Comparison of ENCODE assay signal across 8 cellular contexts in the genomic region with DNA sequence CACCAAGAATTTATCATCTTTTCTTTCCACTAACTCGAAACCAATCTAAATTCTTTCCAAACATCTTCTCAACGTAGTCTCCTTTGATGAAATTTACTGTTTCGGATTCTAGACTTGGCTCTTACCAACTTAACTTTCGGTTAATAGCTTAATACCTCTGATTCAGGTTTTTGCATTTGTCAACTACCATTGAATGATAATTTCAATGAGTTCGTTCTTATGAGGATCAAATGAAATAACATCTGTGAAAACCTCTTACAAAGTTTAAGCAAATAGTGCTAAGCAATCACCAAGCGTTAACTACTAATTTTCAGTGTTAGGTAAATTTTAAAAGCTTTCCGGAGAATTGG. TPM values are rescaled to one million over a fixed set of nuclear protein-coding genes. Genes with fewer than 3 reads are reported as not detected.
A peak's percentile ranks its signal among the peaks of the same experiment; 100 is the strongest.
DNase-seq lines count a peak whose midpoint lies in the region; ATAC-seq and FAIRE-seq lines count a peak whose summit lies in the region.

No MANE protein-coding gene starts in this region.

- peaks cover 6% of the 10 kb centered on the region for H3K36me3 Mint-ChIP-seq in activated CD8-positive, alpha-beta T cell treated with anti-CD3 and anti-CD28 coated beads, Interleukin-2, amount 10 ng/mL, durations not matched to agents 7 days and 5 days (ENCODE audit: low read depth)
- H3K36me3 Mint-ChIP-seq in immature natural killer cell: no peaks in the 10 kb centered on the region

- peak overlapping the region; percentile 95 for H3K4me3 Mint-ChIP-seq in activated CD8-positive, alpha-beta T cell treated with anti-CD3 and anti-CD28 coated beads, Interleukin-2, amount 10 ng/mL, durations not matched to agents 7 days and 5 days
- peak overlapping the region; percentile 94 to 98 (median 98) for H3K4me3 Mint-ChIP-seq in immature natural killer cell

- H3K27ac ChIP-seq in substantia nigra (ENCODE audit: low read depth, low read length, poor library complexity, severe bottlenecking): peak overlapping the region; percentile 95

- CTCF ChIA-PET in activated CD8-positive, alpha-beta T cell treated with anti-CD3 and anti-CD28 coated beads, Interleukin-2, amount 10 ng/mL, durations not matched to agents 7 days and 5 days (lab: Charles Lee): interaction anchor here (0.9 to 4.3 kb wide), 3 partner anchors 18 to 201 kb away, joined by 3 to 38 read pairs (median 4); partner anchors contain the start of genes CCDC121, GPN1 and PPM1G

- H3K27ac Mint-ChIP-seq in activated CD8-positive, alpha-beta T cell treated with anti-CD3 and anti-CD28 coated beads, Interleukin-2, amount 10 ng/mL, durations not matched to agents 7 days and 5 days: peak overlapping the region; percentile 98
- peak overlapping the region; percentile 88 to 98 (median 96) for H3K27ac Mint-ChIP-seq in immature natural killer cell

- peak; percentile 46 for DNase-seq in NCI-H526 treated with DMSO at 0.1 percent for 48 hours (lab: John Stamatoyannopoulos, UW)
- no peak for DNase-seq in NCI-H526 (lab: John Stamatoyannopoulos, UW)
- no peak for DNase-seq in activated CD8-positive, alpha-beta T cell treated with anti-CD3 and anti-CD28 coated beads, Interleukin-2, amount 10 ng/mL, durations not matched to agents 7 days and 5 days
- DNase-seq in immature natural killer cell: no peak
- DNase-seq in substantia nigra (lab: John Stamatoyannopoulos, UW): no peak
- no peak for DNase-seq in dedifferentiated amniotic fluid mesenchymal stem cell (ENCODE audit: extremely low spot score)
- DNase-seq in RCC 7860 (ENCODE audit: low spot score): no peak

- H3K4me1 Mint-ChIP-seq in activated CD8-positive, alpha-beta T cell treated with anti-CD3 and anti-CD28 coated beads, Interleukin-2, amount 10 ng/mL, durations not matched to agents 7 days and 5 days (ENCODE audit: low read depth): peaks cover 31% of the 10 kb centered on the region
- H3K4me1 Mint-ChIP-seq in immature natural killer cell: peaks cover 34 to 45% of the 10 kb centered on the region in 2 donors

- no peak for FAIRE-seq in RCC 7860 (lab: Jason Lieb, UNC)

- H3K9me3 Mint-ChIP-seq in activated CD8-positive, alpha-beta T cell treated with anti-CD3 and anti-CD28 coated beads, Interleukin-2, amount 10 ng/mL, durations not matched to agents 7 days and 5 days (ENCODE audit: insufficient read depth): no peaks in the 10 kb centered on the region
- H3K9me3 Mint-ChIP-seq in immature natural killer cell: no peaks in the 10 kb centered on the region

- POLR2A ChIA-PET in activated CD8-positive, alpha-beta T cell treated with anti-CD3 and anti-CD28 coated beads, Interleukin-2, amount 10 ng/mL, durations not matched to agents 7 days and 5 days (lab: Charles Lee): interaction anchor here (1.0 to 4.4 kb wide), 6 partner anchors 8 to 56 kb away, joined by 3 to 41 read pairs (median 5); partner anchors contain the start of genes PPM1G and ZNF513

- H3K27me3 Mint-ChIP-seq in activated CD8-positive, alpha-beta T cell treated with anti-CD3 and anti-CD28 coated beads, Interleukin-2, amount 10 ng/mL, durations not matched to agents 7 days and 5 days (ENCODE audit: low read depth): no peaks in the 10 kb centered on the region
- peaks cover 2 to 16% (median 8%) of the 10 kb centered on the region in 3 donors for H3K27me3 Mint-ChIP-seq in immature natural killer cell (ENCODE audit: low read depth in 3 of 3)

- no peak for ATAC-seq in activated CD8-positive, alpha-beta T cell treated with anti-CD3 and anti-CD28 coated beads, Interleukin-2, amount 10 ng/mL, durations not matched to agents 7 days and 5 days
- ATAC-seq in GM18909 (IDR thresholded peaks at IDR 0.05; ENCODE audit: poor library complexity, unreplicated experiment): no peak

RNA-seq across cellular contexts. Expression of gene NRBP1, which starts 0.6 kb away (rescaled TPM):
- total RNA-seq in activated CD8-positive, alpha-beta T cell treated with anti-CD3 and anti-CD28 coated beads, Interleukin-2, amount 10 ng/mL, durations not matched to agents 7 days and 5 days: 10 to 100 TPM; 91.2 to 91.3 TPM
- polyA plus RNA-seq in immature natural killer cell: 100 to 1,000 TPM in 2 of 3 donors, 10 to 100 TPM in 1; 85.7 to 154 (median 147) TPM

RNA-seq across cellular contexts. Expression of gene KRTCAP3, which starts 14.3 kb away (rescaled TPM):
- total RNA-seq in activated CD8-positive, alpha-beta T cell treated with anti-CD3 and anti-CD28 coated beads, Interleukin-2, amount 10 ng/mL, durations not matched to agents 7 days and 5 days: 1 to 10 TPM; 5.6 to 6.6 TPM
- polyA plus RNA-seq in immature natural killer cell: under 1 TPM in 1 of 3 donors, not detected in 2; 0.63 TPM

RNA-seq across cellular contexts. Expression of gene PPM1G, which starts 18.4 kb away (rescaled TPM):
- 100 to 1,000 TPM; 130 to 136 TPM for total RNA-seq in activated CD8-positive, alpha-beta T cell treated with anti-CD3 and anti-CD28 coated beads, Interleukin-2, amount 10 ng/mL, durations not matched to agents 7 days and 5 days
- polyA plus RNA-seq in immature natural killer cell: 100 to 1,000 TPM in 2 of 3 donors, 10 to 100 TPM in 1; 71.3 to 116 (median 104) TPM

RNA-seq across cellular contexts. Expression of gene ZNF513, which starts 47.3 kb away (rescaled TPM):
- total RNA-seq in activated CD8-positive, alpha-beta T cell treated with anti-CD3 and anti-CD28 coated beads, Interleukin-2, amount 10 ng/mL, durations not matched to agents 7 days and 5 days: 10 to 100 TPM; 11.8 to 13.3 TPM
- 1 to 10 TPM; 2.2 to 6.3 (median 2.7) TPM for polyA plus RNA-seq in immature natural killer cell

RNA-seq across cellular contexts. Expression of gene SNX17, which starts 57.4 kb away (rescaled TPM):
- 100 to 1,000 TPM; 119 to 120 TPM for total RNA-seq in activated CD8-positive, alpha-beta T cell treated with anti-CD3 and anti-CD28 coated beads, Interleukin-2, amount 10 ng/mL, durations not matched to agents 7 days and 5 days
- 100 to 1,000 TPM; 236 to 321 (median 261) TPM for polyA plus RNA-seq in immature natural killer cell
